Comparison of ENCODE assay signal across 1 cellular context in genomic region chr9:134442087-134442470, GRCh38.
TF ChIP-seq lines count a peak whose summit lies in the region.

No MANE protein-coding gene starts in this region.

TF ChIP-seq in SK-N-SH, 30 proteins besides CTCF, POLR2A, EP300 and RAD21 (continued from another document):
- TF ChIP-seq PBX3 (IDR thresholded peaks at IDR 0.05) = no peak
